8 cellular contexts compared by ENCODE assay signal in the genomic region with DNA sequence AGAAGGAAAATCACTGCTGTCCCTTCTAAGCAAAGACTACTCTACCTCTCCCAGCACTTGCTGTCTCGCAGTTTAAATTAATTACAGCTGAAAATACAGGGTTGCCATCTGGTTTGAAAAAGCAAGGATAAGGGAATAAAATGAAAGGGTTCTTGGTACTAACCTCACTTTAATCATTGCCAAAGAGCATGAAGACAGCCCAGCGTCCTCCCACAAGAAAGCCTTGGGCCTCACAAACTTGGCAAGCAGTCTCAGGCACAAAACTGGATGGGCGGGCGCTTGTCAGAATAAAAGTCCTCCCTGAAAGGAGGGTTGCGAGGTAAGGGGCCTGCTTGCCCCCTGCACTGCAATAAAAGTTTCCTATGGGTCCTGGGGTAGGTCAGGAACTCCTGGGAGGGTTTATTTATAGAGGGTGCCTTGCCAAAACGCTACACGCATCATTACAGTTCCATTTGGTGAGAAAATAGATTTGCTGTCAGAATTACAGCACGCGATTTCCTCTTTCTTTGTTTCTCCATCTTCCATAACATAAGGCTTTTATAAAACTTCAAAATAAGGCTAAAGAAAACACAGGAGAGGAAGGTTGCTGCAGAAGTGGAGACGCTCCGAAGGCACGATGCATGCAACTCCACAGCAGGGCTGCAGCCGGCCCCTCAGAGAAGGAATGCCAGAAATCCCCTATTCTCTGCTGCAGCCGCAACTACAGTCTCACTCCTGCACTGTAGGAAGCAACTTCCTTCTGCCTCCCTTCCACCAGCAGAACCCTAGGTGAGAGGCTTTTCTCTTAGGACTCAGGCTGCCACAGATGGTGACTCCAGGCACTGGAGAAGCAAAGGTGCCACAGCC.
A peak's percentile ranks its signal among the peaks of the same experiment; 100 is the strongest.
DNase-seq lines count a peak whose midpoint lies in the region; ATAC-seq and TF ChIP-seq lines count a peak whose summit lies in the region.

No MANE protein-coding gene starts in this region.

- no peak for TF ChIP-seq CTCF in osteoblast (IDR thresholded peaks at IDR 0.05; ENCODE audit: extremely low read depth, low read depth, low read length)

- 0 out of 2 replicates have a peak overlapping the region, but pooled peaks have one; percentile 5 for H3K9ac ChIP-seq in HUES48 (ENCODE audit: low read depth, low read length)

- H3K27me3 Mint-ChIP-seq in activated naive CD8-positive, alpha-beta T cell = no peaks in the 10 kb centered on the region

- no peaks in the 10 kb centered on the region for H3K9me3 ChIP-seq in HUES48 (ENCODE audit: control insufficient read depth, insufficient read depth, low read length)
- no peaks in the 10 kb centered on the region for H3K9me3 ChIP-seq in osteoblast (ENCODE audit: low read depth, low read length)

- peak overlapping the region; percentile 90 for H3K4me2 ChIP-seq in osteoblast (ENCODE audit: insufficient read depth, low read length)

- H3K36me3 ChIP-seq in HUES48 (ENCODE audit: control insufficient read depth, insufficient read depth, low read length) (peaks cover 3% of the 10 kb centered on the region; the same call in 1 of the 2 replicates), osteoblast (ENCODE audit: insufficient read depth, low read length) (peaks cover 8% of the 10 kb centered on the region)

- H3K27ac ChIP-seq in HUES48 (ENCODE audit: low read depth, low read length) (peak overlapping the region; percentile 86), osteoblast (ENCODE audit: low read depth, low read length) (peak overlapping the region; percentile 94)

- H3K79me2 ChIP-seq in osteoblast (ENCODE audit: insufficient read depth, low read length) = peaks cover 96% of the 10 kb centered on the region

- H3K4me3 Mint-ChIP-seq in activated naive CD8-positive, alpha-beta T cell = peak overlapping the region; percentile 61

- ATAC-seq in HG03469 (IDR thresholded peaks at IDR 0.05; ENCODE audit: unreplicated experiment) (no peak), GM18498 (IDR thresholded peaks at IDR 0.05; ENCODE audit: unreplicated experiment) (no peak)

- no peak overlapping the region for H2AFZ ChIP-seq in osteoblast (ENCODE audit: low read length)

- peaks cover 65% of the 10 kb centered on the region for H3K4me1 Mint-ChIP-seq in activated naive CD8-positive, alpha-beta T cell (ENCODE audit: low read depth)

- H3K27me3 ChIP-seq in HUES48 (ENCODE audit: control insufficient read depth, insufficient read depth, low read length) (no peaks in the 10 kb centered on the region), osteoblast (ENCODE audit: insufficient read depth, low read length) (no peaks in the 10 kb centered on the region)

- H3K27ac Mint-ChIP-seq in activated naive CD8-positive, alpha-beta T cell = peak overlapping the region; percentile 68

- H3K36me3 Mint-ChIP-seq in activated naive CD8-positive, alpha-beta T cell = peaks cover 8% of the 10 kb centered on the region

- H3K4me3 ChIP-seq in HUES48 (ENCODE audit: low read depth, low read length) = peak overlapping the region; percentile 50
- peak overlapping the region; percentile 65 for H3K4me3 ChIP-seq in osteoblast (ENCODE audit: insufficient read depth, low read length)

- DNase-seq in GM03348 (ENCODE audit: low spot score) (peak; percentile 85), head of caudate nucleus (peak; percentile 48 to 90 (median 78)), osteoblast (ENCODE audit: insufficient read length, low spot score, missing footprints) (peak; percentile 91), NCI-H2029 (lab: John Stamatoyannopoulos, UW) (no peak)

- H3K4me1 ChIP-seq in HUES48 (ENCODE audit: control insufficient read depth, insufficient read depth, low read length) (peaks cover 30% of the 10 kb centered on the region), osteoblast (ENCODE audit: insufficient read depth, low read length) (peaks cover 52% of the 10 kb centered on the region)

- H4K20me1 ChIP-seq in osteoblast (ENCODE audit: insufficient read depth, low read length) = peaks cover 16% of the 10 kb centered on the region

- H3K9me3 Mint-ChIP-seq in activated naive CD8-positive, alpha-beta T cell (ENCODE audit: low read depth) = no peaks in the 10 kb centered on the region

- intact Hi-C loops in head of caudate nucleus (cut with DNase I) = no loop called here
